In the genomic region with DNA sequence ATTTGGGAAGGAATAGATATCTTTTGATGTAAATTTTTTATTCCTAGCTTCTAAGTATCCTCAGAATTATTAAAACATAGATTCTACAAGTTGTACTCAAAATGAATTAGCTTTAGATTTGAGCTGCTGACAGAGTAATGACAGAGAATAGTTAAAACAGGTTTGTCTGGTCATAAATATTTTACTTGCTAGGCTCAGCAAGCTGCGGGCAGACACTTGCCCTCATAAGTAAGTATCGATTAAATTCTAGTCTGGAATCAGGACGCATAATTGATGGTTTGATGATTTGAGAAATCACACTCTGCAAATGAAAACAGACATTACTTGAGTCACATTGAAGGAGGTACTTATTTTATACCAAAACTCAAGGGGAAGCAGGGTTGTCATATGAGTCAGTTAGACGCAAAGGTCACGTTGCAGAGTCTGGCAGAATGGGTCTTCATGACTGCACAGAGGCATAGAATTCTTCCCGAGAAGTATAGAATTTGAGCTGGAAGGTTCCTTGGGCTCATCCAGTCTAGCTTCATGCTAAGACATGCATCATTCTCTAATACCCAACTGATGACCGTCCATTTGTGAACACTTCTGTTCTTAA, we compare ENCODE assay signal across 30 cellular contexts. TPM values are rescaled to one million over a fixed set of nuclear protein-coding genes. Genes with fewer than 3 reads are reported as not detected.
DNase-seq lines count a peak whose midpoint lies in the region; ATAC-seq and TF ChIP-seq lines count a peak whose summit lies in the region.
"Had no signal": no experiment of that assay in that cellular context is flagged by ENCODE, and none has a peak within 500 bp of the region (broad histone marks: within the 10 kb centered on the region; RNA-seq: fewer than 3 reads in every experiment).

No MANE protein-coding gene starts in this region.

- H2AFZ ChIP-seq in osteoblast (ENCODE audit: low read length), result no peak overlapping the region

- H3K9me3 Mint-ChIP-seq in activated CD4-positive, alpha-beta memory T cell treated with anti-CD3 and anti-CD28 coated beads for 36 hours, result peaks cover 6% of the 10 kb centered on the region
- peaks cover 8% of the 10 kb centered on the region for H3K9me3 Mint-ChIP-seq in activated CD4-positive, alpha-beta memory T cell treated with anti-CD3 and anti-CD28 coated beads, Interleukin-2, amount 10 ng/mL, durations not matched to agents 7 days and 5 days
- peaks cover 0 to 4% (median 0%) of the 10 kb centered on the region in 7 donors for H3K9me3 Mint-ChIP-seq in CD4-positive, CD25-positive, alpha-beta regulatory T cell
- peaks cover 18% of the 10 kb centered on the region for H3K9me3 Mint-ChIP-seq in activated T-helper 1 cell treated with anti-CD3 and anti-CD28 coated beads, Interleukin-12 subunit alpha, Interleukin-12 subunit beta, Interleukin-2, Interleukin-4 antibody, amounts not matched to agents 30 ng/mL and 10 ng/mL and 1 ng/mL, durations not matched to agents 14 hours and 24 hours and 36 hours
- H3K9me3 Mint-ChIP-seq: CD8-positive, alpha-beta T cell had no signal

- intact Hi-C loops in activated CD4-positive, alpha-beta memory T cell treated with anti-CD3 and anti-CD28 coated beads for 36 hours (cut with micrococcal nuclease), result no loop called here
- intact Hi-C loops in activated T-helper 1 cell treated with anti-CD3 and anti-CD28 coated beads, Interleukin-12 subunit alpha, Interleukin-12 subunit beta, Interleukin-2, Interleukin-4 antibody, amounts not matched to agents 30 ng/mL and 10 ng/mL and 1 ng/mL, durations not matched to agents 14 hours and 24 hours and 36 hours (cut with micrococcal nuclease), result no loop called here

- no peak overlapping the region for H3K27ac ChIP-seq in CD4-positive, CD25-positive, alpha-beta regulatory T cell (ENCODE audit: insufficient read depth, low read length, poor library complexity, severe bottlenecking)
- no peak overlapping the region for H3K27ac ChIP-seq in osteoblast (ENCODE audit: low read depth, low read length)
- no peak overlapping the region for H3K27ac ChIP-seq in effector memory CD4-positive, alpha-beta T cell (ENCODE audit: insufficient read depth, low read length, poor library complexity, severe bottlenecking)
- H3K27ac ChIP-seq: right lobe of liver, thoracic aorta, vagina had no signal

- H3K79me2 ChIP-seq in osteoblast (ENCODE audit: insufficient read depth, low read length), result no peaks in the 10 kb centered on the region

- H3K4me2 ChIP-seq in osteoblast (ENCODE audit: insufficient read depth, low read length), result no peak overlapping the region

- H3K36me3 Mint-ChIP-seq in activated CD4-positive, alpha-beta memory T cell treated with anti-CD3 and anti-CD28 coated beads for 36 hours, result no peaks in the 10 kb centered on the region
- peaks cover 13% of the 10 kb centered on the region for H3K36me3 Mint-ChIP-seq in activated CD4-positive, alpha-beta memory T cell treated with anti-CD3 and anti-CD28 coated beads, Interleukin-2, amount 10 ng/mL, durations not matched to agents 7 days and 5 days (ENCODE audit: low read depth)
- peaks cover 3% of the 10 kb centered on the region for H3K36me3 Mint-ChIP-seq in CD4-positive, CD25-positive, alpha-beta regulatory T cell
- H3K36me3 Mint-ChIP-seq in activated T-helper 1 cell treated with anti-CD3 and anti-CD28 coated beads, Interleukin-12 subunit alpha, Interleukin-12 subunit beta, Interleukin-2, Interleukin-4 antibody, amounts not matched to agents 30 ng/mL and 10 ng/mL and 1 ng/mL, durations not matched to agents 14 hours and 24 hours and 36 hours (ENCODE audit: low read depth), result peaks cover 4% of the 10 kb centered on the region
- H3K36me3 Mint-ChIP-seq: CD8-positive, alpha-beta T cell had no signal

- H3K27me3 ChIP-seq in CD4-positive, CD25-positive, alpha-beta regulatory T cell (ENCODE audit: control insufficient read depth, insufficient read depth, low read length), result no peaks in the 10 kb centered on the region
- H3K27me3 ChIP-seq in osteoblast (ENCODE audit: insufficient read depth, low read length), result no peaks in the 10 kb centered on the region
- H3K27me3 ChIP-seq in effector memory CD4-positive, alpha-beta T cell (replicated peaks; ENCODE audit: control insufficient read depth, insufficient read depth, low read length, poor library complexity, severe bottlenecking), result no peaks in the 10 kb centered on the region
- H3K27me3 ChIP-seq: heart left ventricle, MG63, right lobe of liver, vagina had no signal

- CTCF ChIA-PET in activated CD4-positive, alpha-beta memory T cell treated with anti-CD3 and anti-CD28 coated beads for 36 hours (lab: Charles Lee), result interaction anchor here (0.8 to 2.0 kb wide), 3 partner anchors 14 to 180 kb away, joined by 3 to 6 read pairs (median 4); no protein-coding TSS in a partner anchor
- CTCF ChIA-PET in activated CD4-positive, alpha-beta memory T cell treated with anti-CD3 and anti-CD28 coated beads, Interleukin-2, amount 10 ng/mL, durations not matched to agents 7 days and 5 days (lab: Charles Lee), result interaction anchor here (0.6 to 2.4 kb wide), 4 partner anchors 9 to 23 kb away, joined by 3 to 7 read pairs (median 4); no protein-coding TSS in a partner anchor

- no peaks in the 10 kb centered on the region for H4K20me1 ChIP-seq in osteoblast (ENCODE audit: insufficient read depth, low read length)

- peak overlapping the region; percentile 27 for H3K4me3 ChIP-seq in CD4-positive, CD25-positive, alpha-beta regulatory T cell (ENCODE audit: low read depth, low read length)
- no peak overlapping the region for H3K4me3 ChIP-seq in osteoblast (ENCODE audit: insufficient read depth, low read length)
- no peak overlapping the region for H3K4me3 ChIP-seq in effector memory CD4-positive, alpha-beta T cell (ENCODE audit: insufficient read depth, low read depth, low read length, poor library complexity, severe bottlenecking)
- H3K4me3 ChIP-seq: GM12878, heart left ventricle, MG63, right lobe of liver, thoracic aorta, vagina had no signal

- H3K27ac Mint-ChIP-seq in activated CD4-positive, alpha-beta memory T cell treated with anti-CD3 and anti-CD28 coated beads for 36 hours, result peak overlapping the region; percentile 18
- no peak overlapping the region for H3K27ac Mint-ChIP-seq in activated CD4-positive, alpha-beta memory T cell treated with anti-CD3 and anti-CD28 coated beads, Interleukin-2, amount 10 ng/mL, durations not matched to agents 7 days and 5 days
- H3K27ac Mint-ChIP-seq in CD4-positive, CD25-positive, alpha-beta regulatory T cell, result peak overlapping the region; percentile 39 to 76 (median 46)
- peak overlapping the region; percentile 12 for H3K27ac Mint-ChIP-seq in activated T-helper 1 cell treated with anti-CD3 and anti-CD28 coated beads, Interleukin-12 subunit alpha, Interleukin-12 subunit beta, Interleukin-2, Interleukin-4 antibody, amounts not matched to agents 30 ng/mL and 10 ng/mL and 1 ng/mL, durations not matched to agents 14 hours and 24 hours and 36 hours
- H3K27ac Mint-ChIP-seq: CD8-positive, alpha-beta T cell; T-helper 2 cell treated with Interferon-gamma antibody and Interleukin-4, amounts not matched to agents 5 μg/mL and 100 μg/mL, for 36 hours had no signal

- H3K27me3 Mint-ChIP-seq in activated CD4-positive, alpha-beta memory T cell treated with anti-CD3 and anti-CD28 coated beads for 36 hours, result no peaks in the 10 kb centered on the region
- H3K27me3 Mint-ChIP-seq in activated CD4-positive, alpha-beta memory T cell treated with anti-CD3 and anti-CD28 coated beads, Interleukin-2, amount 10 ng/mL, durations not matched to agents 7 days and 5 days, result no peaks in the 10 kb centered on the region
- no peaks in the 10 kb centered on the region for H3K27me3 Mint-ChIP-seq in CD4-positive, CD25-positive, alpha-beta regulatory T cell
- no peaks in the 10 kb centered on the region for H3K27me3 Mint-ChIP-seq in activated T-helper 1 cell treated with anti-CD3 and anti-CD28 coated beads, Interleukin-12 subunit alpha, Interleukin-12 subunit beta, Interleukin-2, Interleukin-4 antibody, amounts not matched to agents 30 ng/mL and 10 ng/mL and 1 ng/mL, durations not matched to agents 14 hours and 24 hours and 36 hours (ENCODE audit: insufficient read depth)

- H3K36me3 ChIP-seq in CD4-positive, CD25-positive, alpha-beta regulatory T cell (ENCODE audit: control insufficient read depth, insufficient read depth, low read length), result no peaks in the 10 kb centered on the region
- H3K36me3 ChIP-seq in osteoblast (ENCODE audit: insufficient read depth, low read length), result no peaks in the 10 kb centered on the region
- no peaks in the 10 kb centered on the region for H3K36me3 ChIP-seq in effector memory CD4-positive, alpha-beta T cell (ENCODE audit: control insufficient read depth, insufficient read depth, low read length)
- H3K36me3 ChIP-seq: heart left ventricle, MG63, right lobe of liver, thoracic aorta, vagina had no signal

- peak; percentile 72 to 83 for ATAC-seq in CD4-positive, CD25-positive, alpha-beta regulatory T cell (ENCODE audit: low read depth in 2 of 2)
- ATAC-seq in GM19395 (IDR thresholded peaks at IDR 0.05; ENCODE audit: unreplicated experiment), result no peak
- ATAC-seq: CD8-positive, alpha-beta T cell; GM12878; HCT116; right lobe of liver had no signal

- POLR2A ChIA-PET in activated CD4-positive, alpha-beta memory T cell treated with anti-CD3 and anti-CD28 coated beads for 36 hours (lab: Charles Lee), result no interaction called here
- POLR2A ChIA-PET in activated CD4-positive, alpha-beta memory T cell treated with anti-CD3 and anti-CD28 coated beads, Interleukin-2, amount 10 ng/mL, durations not matched to agents 7 days and 5 days (lab: Charles Lee), result interaction anchor here (0.8 to 2.7 kb wide), 6 partner anchors 9 to 338 kb away, joined by 3 to 14 read pairs (median 6); no protein-coding TSS in a partner anchor

- no peaks in the 10 kb centered on the region for H3K9me3 ChIP-seq in CD4-positive, CD25-positive, alpha-beta regulatory T cell (ENCODE audit: control insufficient read depth in 2 of 2, low read length in 2 of 2)
- H3K9me3 ChIP-seq in osteoblast (ENCODE audit: low read depth, low read length), result peaks cover 2% of the 10 kb centered on the region
- no peaks in the 10 kb centered on the region for H3K9me3 ChIP-seq in effector memory CD4-positive, alpha-beta T cell (ENCODE audit: control insufficient read depth, low read length)
- H3K9me3 ChIP-seq: heart left ventricle, right lobe of liver, thoracic aorta, vagina had no signal

- H3K4me1 ChIP-seq in CD4-positive, CD25-positive, alpha-beta regulatory T cell (ENCODE audit: control insufficient read depth, insufficient read depth, low read length, poor library complexity, severe bottlenecking), result peaks cover 25% of the 10 kb centered on the region
- H3K4me1 ChIP-seq in osteoblast (ENCODE audit: insufficient read depth, low read length), result peaks cover 16% of the 10 kb centered on the region
- peaks cover 16% of the 10 kb centered on the region for H3K4me1 ChIP-seq in effector memory CD4-positive, alpha-beta T cell (ENCODE audit: control insufficient read depth, insufficient read depth, low read length, poor library complexity, severe bottlenecking)
- H3K4me1 ChIP-seq: right lobe of liver had no signal

- no peak overlapping the region for H3K4me3 Mint-ChIP-seq in activated CD4-positive, alpha-beta memory T cell treated with anti-CD3 and anti-CD28 coated beads for 36 hours
- H3K4me3 Mint-ChIP-seq in activated CD4-positive, alpha-beta memory T cell treated with anti-CD3 and anti-CD28 coated beads, Interleukin-2, amount 10 ng/mL, durations not matched to agents 7 days and 5 days, result no peak overlapping the region
- peak overlapping the region in 1 of 4 donors; percentile 39 for H3K4me3 Mint-ChIP-seq in CD4-positive, CD25-positive, alpha-beta regulatory T cell
- no peak overlapping the region for H3K4me3 Mint-ChIP-seq in activated T-helper 1 cell treated with anti-CD3 and anti-CD28 coated beads, Interleukin-12 subunit alpha, Interleukin-12 subunit beta, Interleukin-2, Interleukin-4 antibody, amounts not matched to agents 30 ng/mL and 10 ng/mL and 1 ng/mL, durations not matched to agents 14 hours and 24 hours and 36 hours
- H3K4me3 Mint-ChIP-seq: CD8-positive, alpha-beta T cell; T-helper 2 cell treated with Interferon-gamma antibody and Interleukin-4, amounts not matched to agents 5 μg/mL and 100 μg/mL, for 36 hours had no signal

- TF ChIP-seq CTCF in osteoblast (IDR thresholded peaks at IDR 0.05; ENCODE audit: extremely low read depth, low read depth, low read length), result no peak

- peaks cover 44% of the 10 kb centered on the region for H3K4me1 Mint-ChIP-seq in activated CD4-positive, alpha-beta memory T cell treated with anti-CD3 and anti-CD28 coated beads for 36 hours (ENCODE audit: low read depth)
- H3K4me1 Mint-ChIP-seq in activated CD4-positive, alpha-beta memory T cell treated with anti-CD3 and anti-CD28 coated beads, Interleukin-2, amount 10 ng/mL, durations not matched to agents 7 days and 5 days, result peaks cover 28% of the 10 kb centered on the region
- H3K4me1 Mint-ChIP-seq in CD4-positive, CD25-positive, alpha-beta regulatory T cell, result peaks cover 9 to 56% (median 38%) of the 10 kb centered on the region in 4 donors
- H3K4me1 Mint-ChIP-seq in activated T-helper 1 cell treated with anti-CD3 and anti-CD28 coated beads, Interleukin-12 subunit alpha, Interleukin-12 subunit beta, Interleukin-2, Interleukin-4 antibody, amounts not matched to agents 30 ng/mL and 10 ng/mL and 1 ng/mL, durations not matched to agents 14 hours and 24 hours and 36 hours (ENCODE audit: low read depth), result peaks cover 44% of the 10 kb centered on the region

- no peak for DNase-seq in activated CD4-positive, alpha-beta memory T cell treated with anti-CD3 and anti-CD28 coated beads for 36 hours
- DNase-seq in activated CD4-positive, alpha-beta memory T cell treated with anti-CD3 and anti-CD28 coated beads, Interleukin-2, amount 10 ng/mL, durations not matched to agents 7 days and 5 days, result no peak
- no peak for DNase-seq in CD4-positive, CD25-positive, alpha-beta regulatory T cell
- DNase-seq in activated T-helper 1 cell treated with anti-CD3 and anti-CD28 coated beads, Interleukin-12 subunit alpha, Interleukin-12 subunit beta, Interleukin-2, Interleukin-4 antibody, amounts not matched to agents 30 ng/mL and 10 ng/mL and 1 ng/mL, durations not matched to agents 14 hours and 24 hours and 36 hours (ENCODE audit: low spot score), result no peak
- DNase-seq in osteoblast (ENCODE audit: insufficient read length, low spot score, missing footprints) (peak; percentile 78), NCI-H446 treated with DMSO at 0.1 percent for 48 hours (lab: John Stamatoyannopoulos, UW) (no peak)
- no peak for DNase-seq in effector memory CD4-positive, alpha-beta T cell
- DNase-seq: activated CD4-positive, alpha-beta T cell treated with anti-CD3 and anti-CD28 coated beads, Interleukin-2, amount 50 U/mL, for 1 hour; activated CD8-positive, alpha-beta memory T cell treated with anti-CD3 and anti-CD28 coated beads, Interleukin-2, amount 50 U/mL, for 48 hours; AML-193; CD8-positive, alpha-beta T cell; DMS 273 treated with DMSO at 0.1 percent for 48 hours; effector CD4-positive, alpha-beta T cell; EL; erythroblast; KBM-7; NCI-H2029 treated with DMSO at 0.1 percent for 48 hours; NCI-H345; NCI-H748 treated with DMSO at 0.1 percent for 48 hours; right lobe of liver; stimulated activated CD4-positive, alpha-beta T cell treated with anti-CD3 and anti-CD28 coated beads, Interleukin-12 subunit alpha, Interleukin-12 subunit beta, amount 100 ng/mL, for 4 hours; stimulated activated CD4-positive, alpha-beta T cell treated with anti-CD3 and anti-CD28 coated beads, Interleukin-4, amount 100 ng/mL, for 1 hour had no signal

RNA-seq across cellular contexts. Expression of gene ARL4C, which starts 27.5 kb away (rescaled TPM):
- total RNA-seq in activated CD4-positive, alpha-beta memory T cell treated with anti-CD3 and anti-CD28 coated beads for 36 hours, result 10 to 100 TPM; 44.4 to 44.7 TPM
- 100 to 1,000 TPM; 445 to 449 TPM for total RNA-seq in activated CD4-positive, alpha-beta memory T cell treated with anti-CD3 and anti-CD28 coated beads, Interleukin-2, amount 10 ng/mL, durations not matched to agents 7 days and 5 days
- total RNA-seq in CD4-positive, CD25-positive, alpha-beta regulatory T cell, result 407 TPM
- 100 to 1,000 TPM; 103 to 176 (median 129) TPM for polyA plus RNA-seq in CD4-positive, CD25-positive, alpha-beta regulatory T cell
- total RNA-seq in activated T-helper 1 cell treated with anti-CD3 and anti-CD28 coated beads, Interleukin-12 subunit alpha, Interleukin-12 subunit beta, Interleukin-2, Interleukin-4 antibody, amounts not matched to agents 30 ng/mL and 10 ng/mL and 1 ng/mL, durations not matched to agents 14 hours and 24 hours and 36 hours, result 66.3 and 68.5 TPM in 2 replicates
- 133 and 145 TPM in 2 replicates for total RNA-seq in osteoblast
